Comparison of ENCODE assay signal across 9 cellular contexts in genomic region chr10:52004342-52004949, GRCh38.
DNase-seq lines count a peak whose midpoint lies in the region; ATAC-seq, FAIRE-seq and TF ChIP-seq lines count a peak whose summit lies in the region.
"Had no signal": no experiment of that assay in that cellular context is flagged by ENCODE, and none has a peak within 500 bp of the region (broad histone marks: within the 10 kb centered on the region; RNA-seq: fewer than 3 reads in every experiment).

No MANE protein-coding gene starts in this region.

- FAIRE-seq in A204.1 (lab: Jason Lieb, UNC) (peak; percentile 81), frontal cortex (lab: Jason Lieb, UNC) (peak; percentile 54)
- FAIRE-seq: colon had no signal

- H3K36me3 ChIP-seq in stomach = no peaks in the 10 kb centered on the region

- DNase-seq in SK-N-DZ (ENCODE audit: low spot score) (peak; percentile 29), frontal cortex (ENCODE audit: low spot score in 2 of 2) (peak in 1 of 2 donors; percentile 29), stomach (no peak), NCI-H1105 treated with DMSO at 0.1 percent for 48 hours (lab: John Stamatoyannopoulos, UW) (no peak)
- DNase-seq in stimulated activated CD4-positive, alpha-beta T cell treated with anti-CD3 and anti-CD28 coated beads, Interleukin-15, amount 100 ng/mL, for 24 hours = no peak

- H3K4me3 ChIP-seq in stomach = no peak overlapping the region

- H3K27ac ChIP-seq in stomach = no peak overlapping the region

- no peak for TF ChIP-seq EP300 in stomach (IDR thresholded peaks at IDR 0.05)

- WGBS in stomach, 5 donors = 41 to 48% (median 46%) methylated on average over 5 of the region's 5 CpGs

- TF ChIP-seq CTCF in stomach (IDR thresholded peaks at IDR 0.05) = peak in 4 of 7 experiments; percentile 24 to 35 (median 32)

- H3K4me1 ChIP-seq in stomach = no peaks in the 10 kb centered on the region

- no peaks in the 10 kb centered on the region for H3K27me3 ChIP-seq in stomach

- intact Hi-C loops in stomach (cut with DNase I; ENCODE audit: low total_unique reads) = no loop called here

- ATAC-seq in GM18499 (IDR thresholded peaks at IDR 0.05; ENCODE audit: insufficient read depth, unreplicated experiment) (peak; percentile 65), HG03469 (IDR thresholded peaks at IDR 0.05; ENCODE audit: unreplicated experiment) (peak; percentile 83)

- no peak for TF ChIP-seq POLR2A in stomach (IDR thresholded peaks at IDR 0.05)

- H3K9me3 ChIP-seq in stomach = peaks cover 0 to 7% (median 0%) of the 10 kb centered on the region in 4 donors
